24 cellular contexts compared by ENCODE assay signal in the genomic region with DNA sequence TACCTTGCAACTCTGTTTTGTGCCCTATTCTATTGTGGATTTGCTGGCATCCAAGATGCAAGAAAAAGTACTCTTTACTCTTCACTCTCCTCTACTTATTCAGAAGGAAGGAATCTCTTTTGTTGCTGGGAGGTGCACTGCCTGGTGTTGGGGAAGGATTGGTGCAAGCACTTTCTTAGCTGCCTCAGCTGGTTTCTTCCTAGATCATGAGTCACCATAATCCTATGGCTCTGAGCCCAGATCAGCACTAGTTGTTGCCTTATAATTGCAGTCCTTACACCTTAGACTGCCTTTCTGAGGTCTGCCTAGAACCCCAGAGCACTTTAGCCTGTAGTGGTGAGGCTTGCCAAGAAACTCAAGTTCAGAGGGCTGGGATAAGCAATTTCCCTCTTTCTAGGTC. TPM values are rescaled to one million over a fixed set of nuclear protein-coding genes. Genes with fewer than 3 reads are reported as not detected.
DNase-seq lines count a peak whose midpoint lies in the region; ATAC-seq and TF ChIP-seq lines count a peak whose summit lies in the region.
"Had no signal": no experiment of that assay in that cellular context is flagged by ENCODE, and none has a peak within 500 bp of the region (broad histone marks: within the 10 kb centered on the region; RNA-seq: fewer than 3 reads in every experiment).

No MANE protein-coding gene starts in this region.

- H3K27ac Mint-ChIP-seq in T-helper 17 cell, result no peak overlapping the region
- H3K27ac Mint-ChIP-seq: activated CD4-positive, alpha-beta T cell treated with anti-CD3 and anti-CD28 coated beads, Interleukin-2, amount 10 ng/mL, durations not matched to agents 24 days and 14 days; nephron progenitor cell had no signal

- no peak overlapping the region for H3K4me3 Mint-ChIP-seq in T-helper 17 cell
- H3K4me3 Mint-ChIP-seq: activated CD4-positive, alpha-beta T cell treated with anti-CD3 and anti-CD28 coated beads, Interleukin-2, amount 10 ng/mL, durations not matched to agents 24 days and 14 days; nephron progenitor cell had no signal

- no peak for TF ChIP-seq CTCF in AG10803 (conservative IDR thresholded peaks at IDR 0.05; ENCODE audit: low read length)
- peak in 1 of 2 donors; percentile 23 for TF ChIP-seq CTCF in mammary epithelial cell (conservative IDR thresholded peaks at IDR 0.05 in 1 of 2, IDR thresholded peaks at IDR 0.05 in 1 of 2; ENCODE audit: extremely low read depth in 1 of 2, insufficient read depth in 1 of 2, low read depth in 1 of 2, low read length in 2 of 2)
- TF ChIP-seq CTCF in foreskin keratinocyte (conservative IDR thresholded peaks at IDR 0.05), result peak; percentile 30

- no peaks in the 10 kb centered on the region for H3K4me1 Mint-ChIP-seq in T-helper 17 cell
- H3K4me1 Mint-ChIP-seq: activated CD4-positive, alpha-beta T cell treated with anti-CD3 and anti-CD28 coated beads, Interleukin-2, amount 10 ng/mL, durations not matched to agents 24 days and 14 days; nephron progenitor cell had no signal

- no peaks in the 10 kb centered on the region for H3K36me3 Mint-ChIP-seq in T-helper 17 cell (ENCODE audit: low read depth)

- no TSS peak for BruUV-seq in mammary epithelial cell (replicated peaks; lab: Mats Ljungman, UMichigan)

- H3K27me3 ChIP-seq in MG63, result no peaks in the 10 kb centered on the region
- peaks cover 2% of the 10 kb centered on the region for H3K27me3 ChIP-seq in mammary epithelial cell (ENCODE audit: insufficient read depth, low read length)
- no peaks in the 10 kb centered on the region for H3K27me3 ChIP-seq in foreskin keratinocyte

- ATAC-seq in foreskin keratinocyte, result peak; percentile 99
- ATAC-seq in T-helper 17 cell, result no peak
- ATAC-seq in GM18498 (IDR thresholded peaks at IDR 0.05; ENCODE audit: unreplicated experiment), result no peak

- H3K4me3 ChIP-seq in AG10803 (ENCODE audit: low read length) (no peak overlapping the region), MG63 (no peak overlapping the region), mammary epithelial cell (replicated peaks in 1 of 3; ENCODE audit: insufficient read depth in 1 of 3, low read depth in 2 of 3, low read length in 3 of 3) (no peak overlapping the region)
- H3K4me3 ChIP-seq: skin epidermis, thoracic aorta had no signal

- no peaks in the 10 kb centered on the region for H4K20me1 ChIP-seq in mammary epithelial cell (ENCODE audit: insufficient read depth, low read length)

- no peaks in the 10 kb centered on the region for H3K27me3 Mint-ChIP-seq in T-helper 17 cell
- H3K27me3 Mint-ChIP-seq: activated CD4-positive, alpha-beta T cell treated with anti-CD3 and anti-CD28 coated beads, Interleukin-2, amount 10 ng/mL, durations not matched to agents 24 days and 14 days had no signal

- in situ Hi-C loops in mammary epithelial cell (cut with MboI; ENCODE audit: low sequenced_read_pairs in 2 of 2), result loop anchor here (25.0 kb wide), 2 partner anchors 1738 to 1763 kb away; no protein-coding TSS in a partner anchor

- no peaks in the 10 kb centered on the region for H3K79me2 ChIP-seq in mammary epithelial cell (ENCODE audit: insufficient read depth, low read length)

- H3K36me3 ChIP-seq in MG63 (no peaks in the 10 kb centered on the region), mammary epithelial cell (ENCODE audit: insufficient read depth, low read length) (no peaks in the 10 kb centered on the region)
- H3K36me3 ChIP-seq: thoracic aorta had no signal

- no peak overlapping the region for H3K9ac ChIP-seq in mammary epithelial cell (ENCODE audit: insufficient read depth, low read length)

- H3K27ac ChIP-seq in mammary epithelial cell (ENCODE audit: insufficient read depth, low read depth, low read length), result no peak overlapping the region
- no peak overlapping the region for H3K27ac ChIP-seq in foreskin keratinocyte
- H3K27ac ChIP-seq: skin epidermis, thoracic aorta had no signal

- dilution Hi-C loops in mammary epithelial cell (cut with HindIII; ENCODE audit: low sequenced_read_pairs), result no loop called here

- no peaks in the 10 kb centered on the region for H3K9me3 ChIP-seq in MG63
- no peaks in the 10 kb centered on the region for H3K9me3 ChIP-seq in mammary epithelial cell (replicated peaks; ENCODE audit: insufficient read depth, low read length)
- H3K9me3 ChIP-seq in T-helper 17 cell (ENCODE audit: control insufficient read depth, low read length, poor library complexity, severe bottlenecking), result no peaks in the 10 kb centered on the region
- H3K9me3 ChIP-seq: thoracic aorta had no signal

- H3K4me1 ChIP-seq in mammary epithelial cell (ENCODE audit: insufficient read depth, low read length) (no peaks in the 10 kb centered on the region), foreskin keratinocyte (no peaks in the 10 kb centered on the region)

- intact Hi-C loops in mammary epithelial cell (cut with micrococcal nuclease), result no loop called here

- CTCF ChIA-PET in mammary epithelial cell (lab: Charles Lee; ENCODE audit: low non-redundant PET), result no interaction called here

- no peak overlapping the region for H3K4me2 ChIP-seq in mammary epithelial cell (ENCODE audit: insufficient read depth, low read depth, low read length)

- DNase-seq in AG10803 (ENCODE audit: low read depth) (peak; percentile 1), MG63 (peak; percentile 8), mammary epithelial cell (peak; percentile 63), foreskin keratinocyte (peak; percentile 36 to 73), T-helper 17 cell (no peak), anterior cingulate cortex (lab: John Stamatoyannopoulos, UW) (no peak)
- no peak for DNase-seq in activated CD8-positive, alpha-beta memory T cell treated with anti-CD3 and anti-CD28 coated beads for 24 hours
- DNase-seq: ACHN; activated CD4-positive, alpha-beta T cell treated with anti-CD3 and anti-CD28 coated beads, Interleukin-2, amount 10 ng/mL, durations not matched to agents 24 days and 14 days; dermis blood vessel endothelial cell; GF-D8; KG1; midbrain; NCI-H1092; NCI-H2081 treated with DMSO at 0.1 percent for 48 hours; NCI-H524; nephron progenitor cell; SHP77; stimulated activated CD4-positive, alpha-beta T cell treated with anti-CD3 and anti-CD28 coated beads, Interleukin-2, amount 100 ng/mL, for 24 hours; stimulated activated naive CD4-positive, alpha-beta T cell had no signal

- no peak overlapping the region for H2AFZ ChIP-seq in mammary epithelial cell (ENCODE audit: low read depth, low read length)

RNA-seq across cellular contexts. Expression of a gene that starts 37.0 kb away (rescaled TPM):
- total RNA-seq in MG63 (2014; rRNA removed; shearing (Covaris generic); ENCODE audit: low replicate concordance), result not detected in 2 replicates
- total RNA-seq in mammary epithelial cell, result not detected
- polyA plus RNA-seq in mammary epithelial cell, result not detected
- not detected for polyA minus RNA-seq in mammary epithelial cell
- not detected in 2 replicates for total RNA-seq in foreskin keratinocyte
- polyA plus RNA-seq in foreskin keratinocyte, result not detected in 2 replicates
- not detected for total RNA-seq in T-helper 17 cell
- total RNA-seq: activated CD4-positive, alpha-beta T cell treated with anti-CD3 and anti-CD28 coated beads, Interleukin-2, amount 10 ng/mL, durations not matched to agents 24 days and 14 days; dermis blood vessel endothelial cell; endothelial cell of umbilical vein; thoracic aorta had no signal
- polyA plus RNA-seq: endothelial cell of umbilical vein had no signal

Comparison
In these comparisons a context has a peak if more than half of its experiments do, and no peak if none do; other contexts are left out.
1. DNase-seq: peak in AG10803 (single experiment), MG63 (single experiment), mammary epithelial cell (single experiment) and foreskin keratinocyte (2 of 2); none in activated CD8-positive, alpha-beta memory T cell treated with anti-CD3 and anti-CD28 coated beads for 24 hours (single experiment), T-helper 17 cell (0 of 3) and anterior cingulate cortex (0 of 58).